In genomic region chr1:226110249-226111108, GRCh38 we compare ENCODE assay signal across 8 cellular contexts. TPM values are rescaled to one million over a fixed set of nuclear protein-coding genes. Genes with fewer than 3 reads are reported as not detected.
A peak's percentile ranks its signal among the peaks of the same experiment; 100 is the strongest.
DNase-seq lines count a peak whose midpoint lies in the region; ATAC-seq, FAIRE-seq and TF ChIP-seq lines count a peak whose summit lies in the region.

No MANE protein-coding gene starts in this region.

- H3K79me2 ChIP-seq in parathyroid adenoma, result no peaks in the 10 kb centered on the region

- H3K4me3 Mint-ChIP-seq in activated naive CD8-positive, alpha-beta T cell treated with anti-CD3 and anti-CD28 coated beads for 36 hours, result peak overlapping the region; percentile 75

- intact Hi-C loops in Right ventricle myocardium inferior (cut with DNase I), result loop anchor here (1.0 to 2.0 kb wide), 2 partner anchors 46 to 112 kb away; partner anchors contain the start of gene SDE2

- peak overlapping the region; percentile 90 for H2AFZ ChIP-seq in parathyroid adenoma

- no peaks in the 10 kb centered on the region for H3K9me3 ChIP-seq in parathyroid adenoma (ENCODE audit: control insufficient read depth, low read length)

- H3K27ac Mint-ChIP-seq in activated naive CD8-positive, alpha-beta T cell treated with anti-CD3 and anti-CD28 coated beads for 36 hours, result peak overlapping the region; percentile 74

- H3K27me3 Mint-ChIP-seq in activated naive CD8-positive, alpha-beta T cell treated with anti-CD3 and anti-CD28 coated beads for 36 hours, result no peaks in the 10 kb centered on the region

- DNase-seq in D721Med (ENCODE audit: insufficient read length, low spot score) (peak; percentile 73), SHP77 treated with DMSO at 0.1 percent for 48 hours (lab: John Stamatoyannopoulos, UW) (peak; percentile 51), Right ventricle myocardium inferior (ENCODE audit: missing footprints) (peak; percentile 88), ureter (ENCODE audit: low spot score) (peak; percentile 86)
- DNase-seq in activated naive CD8-positive, alpha-beta T cell treated with anti-CD3 and anti-CD28 coated beads for 36 hours, result peak; percentile 86

- peak overlapping the region; percentile 96 for H3K27ac ChIP-seq in parathyroid adenoma

- H3K4me1 ChIP-seq in parathyroid adenoma, result peaks cover 8% of the 10 kb centered on the region

- no peak for TF ChIP-seq CTCF in D721Med (IDR thresholded peaks at IDR 0.05; ENCODE audit: insufficient read depth, missing control alignments)
- TF ChIP-seq CTCF in parathyroid adenoma (IDR thresholded peaks at IDR 0.05), result no peak

- FAIRE-seq in D721Med (lab: Jason Lieb, UNC), result no peak

- H3K4me3 ChIP-seq in parathyroid adenoma (ENCODE audit: low read depth, low read length), result peak overlapping the region; percentile 75

- H3K4me1 Mint-ChIP-seq in activated naive CD8-positive, alpha-beta T cell treated with anti-CD3 and anti-CD28 coated beads for 36 hours, result peaks cover 22% of the 10 kb centered on the region

- peak overlapping the region; percentile 71 for H3K4me2 ChIP-seq in parathyroid adenoma (ENCODE audit: low read length)

- ATAC-seq in GM19438 (IDR thresholded peaks at IDR 0.05; ENCODE audit: low read depth, unreplicated experiment), result peak; percentile 70
- ATAC-seq in HG03521 (IDR thresholded peaks at IDR 0.05; ENCODE audit: unreplicated experiment), result peak; percentile 78
- ATAC-seq in Right ventricle myocardium inferior, result peak; percentile 74

- no peaks in the 10 kb centered on the region for H3K27me3 ChIP-seq in parathyroid adenoma (ENCODE audit: control insufficient read depth, insufficient read depth, low read length)

- H3K36me3 Mint-ChIP-seq in activated naive CD8-positive, alpha-beta T cell treated with anti-CD3 and anti-CD28 coated beads for 36 hours, result no peaks in the 10 kb centered on the region

- peak overlapping the region; percentile 43 for H3K9ac ChIP-seq in parathyroid adenoma

- no peaks in the 10 kb centered on the region for H3K9me3 Mint-ChIP-seq in activated naive CD8-positive, alpha-beta T cell treated with anti-CD3 and anti-CD28 coated beads for 36 hours

- H3K36me3 ChIP-seq in parathyroid adenoma (ENCODE audit: control insufficient read depth, insufficient read depth, low read length), result no peaks in the 10 kb centered on the region

RNA-seq across cellular contexts. Expression of gene H3-3A, which starts 48.0 kb away (rescaled TPM):
- total RNA-seq in activated naive CD8-positive, alpha-beta T cell treated with anti-CD3 and anti-CD28 coated beads for 36 hours, result 100 to 1,000 TPM; 342 to 363 TPM
- 348 TPM for total RNA-seq in Right ventricle myocardium inferior
- total RNA-seq in ureter, result 501 TPM

Comparison
In these comparisons a context has a peak if more than half of its experiments do, and no peak if none do; other contexts are left out.
1. Peak in every context shown above with its lines: DNase-seq, ATAC-seq, H3K4me3 ChIP-seq and H3K27ac ChIP-seq.